Comparison of ENCODE assay signal across 12 cellular contexts in the genomic region with DNA sequence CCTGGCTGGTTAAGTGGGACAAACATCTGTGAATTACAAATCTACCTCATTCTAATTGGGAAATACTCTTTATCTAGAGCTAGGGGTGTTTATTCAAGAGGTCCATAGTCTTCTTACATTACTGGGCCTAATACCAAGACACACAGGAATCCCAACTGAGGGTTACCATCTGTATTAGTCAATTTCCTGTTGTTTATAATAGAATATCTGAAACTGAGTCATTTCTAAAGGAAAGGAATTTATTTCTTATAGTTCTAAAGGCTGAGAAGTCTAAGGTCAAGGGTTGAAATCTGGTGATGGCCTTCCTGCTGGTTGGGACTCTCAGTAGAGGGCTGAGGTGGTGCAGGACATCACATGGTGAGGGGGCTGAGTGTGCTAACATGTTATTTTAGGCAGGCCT. TPM values are rescaled to one million over a fixed set of nuclear protein-coding genes. Genes with fewer than 3 reads are reported as not detected.
DNase-seq lines count a peak whose midpoint lies in the region; ATAC-seq and TF ChIP-seq lines count a peak whose summit lies in the region.
"Had no signal": no experiment of that assay in that cellular context is flagged by ENCODE, and none has a peak within 500 bp of the region (broad histone marks: within the 10 kb centered on the region; RNA-seq: fewer than 3 reads in every experiment).

No MANE protein-coding gene starts in this region.

- DNase-seq in GM03348 (ENCODE audit: low spot score) = peak; percentile 83
- peak; percentile 17 for DNase-seq in amniotic stem cell (lab: John Stamatoyannopoulos, UW)
- peak; percentile 24 to 49 for DNase-seq in foreskin keratinocyte
- DNase-seq in NCI-H69 (lab: John Stamatoyannopoulos, UW) = no peak
- no peak for DNase-seq in OCI-M1 (lab: John Stamatoyannopoulos, UW)
- no peak for DNase-seq in omental fat pad (ENCODE audit: low spot score)
- DNase-seq: activated CD4-positive, alpha-beta memory T cell treated with anti-CD3 and anti-CD28 coated beads for 36 hours; Caco-2; MV-4-11; transverse colon had no signal

- H3K9ac ChIP-seq in skeletal muscle satellite cell (ENCODE audit: low read depth, low read length) = peak overlapping the region; percentile 43

- H3K4me1 ChIP-seq in foreskin keratinocyte (peaks cover 12% of the 10 kb centered on the region), skeletal muscle satellite cell (ENCODE audit: control insufficient read depth, insufficient read depth, low read length) (peaks cover 42% of the 10 kb centered on the region)

- H3K27me3 ChIP-seq in foreskin keratinocyte (no peaks in the 10 kb centered on the region), skeletal muscle satellite cell (ENCODE audit: control insufficient read depth, insufficient read depth, low read length) (no peaks in the 10 kb centered on the region)
- H3K27me3 ChIP-seq: transverse colon had no signal

- ATAC-seq in foreskin keratinocyte (no peak), HG03565 (IDR thresholded peaks at IDR 0.05; ENCODE audit: unreplicated experiment) (no peak), omental fat pad (ENCODE audit: low FRiP score) (no peak)

- H3K4me2 ChIP-seq in skeletal muscle satellite cell (ENCODE audit: low read length) = peak overlapping the region; percentile 47

- H3K36me3 ChIP-seq in skeletal muscle satellite cell (ENCODE audit: insufficient read depth, low read length) = peaks cover 34% of the 10 kb centered on the region
- H3K36me3 ChIP-seq: transverse colon had no signal

- peak overlapping the region; percentile 4 for H3K27ac ChIP-seq in foreskin keratinocyte
- H3K27ac ChIP-seq: transverse colon had no signal

- peak overlapping the region; percentile 6 for H3K4me3 ChIP-seq in skeletal muscle satellite cell (ENCODE audit: low read length)
- H3K4me3 ChIP-seq: transverse colon had no signal

- H3K9me3 ChIP-seq in skeletal muscle satellite cell (replicated peaks; ENCODE audit: low read length) = no peaks in the 10 kb centered on the region
- H3K9me3 ChIP-seq: Caco-2, transverse colon had no signal

- TF ChIP-seq CTCF in foreskin keratinocyte (conservative IDR thresholded peaks at IDR 0.05) = no peak
- no peak for TF ChIP-seq CTCF in omental fat pad (IDR thresholded peaks at IDR 0.05)

RNA-seq across cellular contexts. Expression of a gene that starts 36.0 kb away (rescaled TPM):
- total RNA-seq in foreskin keratinocyte (230 and 239 TPM in 2 replicates), omental fat pad (10 to 100 TPM; 63.8 to 84.6 (median 71.6) TPM)
- 267 and 282 TPM in 2 replicates for polyA plus RNA-seq in foreskin keratinocyte
- total RNA-seq in skeletal muscle satellite cell (2012; rRNA removed) = 76.8 and 81.9 TPM in 2 replicates

RNA-seq across cellular contexts. Expression of a gene that starts 43.5 kb away (rescaled TPM):
- total RNA-seq in foreskin keratinocyte (1.5 and 4.6 TPM in 2 replicates), omental fat pad (10 to 100 TPM; 33.3 to 67.0 (median 45.4) TPM)
- polyA plus RNA-seq in foreskin keratinocyte = 0.97 and 1.7 TPM in 2 replicates
- 93.0 and 119 TPM in 2 replicates for total RNA-seq in skeletal muscle satellite cell (2012; rRNA removed)
- total RNA-seq: activated CD4-positive, alpha-beta memory T cell treated with anti-CD3 and anti-CD28 coated beads for 36 hours had no signal

Comparison
In these comparisons a context has a peak if more than half of its experiments do, and no peak if none do; other contexts are left out.
1. DNase-seq: peak in GM03348 (single experiment), amniotic stem cell (single experiment) and foreskin keratinocyte (2 of 2); none in NCI-H69 (single experiment), OCI-M1 (single experiment) and omental fat pad (single experiment).